In genomic region chr7:100642534-100642907, GRCh38 we compare ENCODE assay signal across 1 cellular context.
TF ChIP-seq lines count a peak whose summit lies in the region.

No MANE protein-coding gene starts in this region.

TF ChIP-seq in SK-N-SH treated with all-trans-retinoic acid at 6 μM for 48 hours, 23 proteins besides CTCF, POLR2A, EP300 and RAD21 (continued from another document):
- TF ChIP-seq ZNF565 (CRISPR knock-in tag; conservative IDR thresholded peaks at IDR 0.05; ENCODE audit: low read depth) (no peak), CREB5 (CRISPR knock-in tag; IDR thresholded peaks at IDR 0.05; ENCODE audit: low read depth) (no peak), ARNTL (CRISPR knock-in tag; IDR thresholded peaks at IDR 0.05; ENCODE audit: borderline replicate concordance, low read depth) (no peak), ISL1 (CRISPR knock-in tag; IDR thresholded peaks at IDR 0.05) (no peak), TOX (CRISPR knock-in tag; IDR thresholded peaks at IDR 0.05; ENCODE audit: borderline replicate concordance) (no peak), ZNF70 (CRISPR knock-in tag; IDR thresholded peaks at IDR 0.05) (no peak), POU6F1 (CRISPR knock-in tag; IDR thresholded peaks at IDR 0.05; ENCODE audit: borderline replicate concordance, low read depth) (no peak)
